10 cellular contexts compared by ENCODE assay signal in genomic region chr6:116251568-116252384, GRCh38. TPM values are rescaled to one million over a fixed set of nuclear protein-coding genes. Genes with fewer than 3 reads are reported as not detected.
DNase-seq lines count a peak whose midpoint lies in the region; TF ChIP-seq lines count a peak whose summit lies in the region.
"Had no signal": no experiment of that assay in that cellular context is flagged by ENCODE, and none has a peak within 500 bp of the region (broad histone marks: within the 10 kb centered on the region; RNA-seq: fewer than 3 reads in every experiment).

No MANE protein-coding gene starts in this region.

- no peaks in the 10 kb centered on the region for H4K20me1 ChIP-seq in mammary epithelial cell (ENCODE audit: insufficient read depth, low read length)

- peak overlapping the region in 1 of 2 experiments; percentile 48 for H3K18ac ChIP-seq in mesenchymal stem cell (ENCODE audit: low read depth in 1 of 2, low read length in 2 of 2)

- H3K36me3 ChIP-seq in BE2C (peaks cover 7% of the 10 kb centered on the region), HUES6 (ENCODE audit: control insufficient read depth, insufficient read depth, low read length) (peaks cover 5% of the 10 kb centered on the region), mammary epithelial cell (ENCODE audit: insufficient read depth, low read length) (no peaks in the 10 kb centered on the region), mesenchymal stem cell (ENCODE audit: control insufficient read depth in 1 of 2, insufficient read depth in 2 of 2, low read depth in 1 of 2, low read length in 2 of 2) (peaks cover 0 to 9% of the 10 kb centered on the region in 2 experiments), Caco-2 (ENCODE audit: control insufficient read depth, insufficient read depth, low read length) (no peaks in the 10 kb centered on the region; the same call in 1 of the 2 replicates)

- H3K4me3 Mint-ChIP-seq in Caco-2 (ENCODE audit: unreplicated experiment), result no peak overlapping the region

- H3K9ac ChIP-seq in HUES6 (ENCODE audit: low read length) (peak overlapping the region; percentile 48), mammary epithelial cell (ENCODE audit: insufficient read depth, low read length) (no peak overlapping the region), mesenchymal stem cell (ENCODE audit: low read length) (peak overlapping the region; percentile 42)

- H2AK5ac ChIP-seq in mesenchymal stem cell (ENCODE audit: low read length, severe bottlenecking), result peak overlapping the region; percentile 25

- H3K27me3 Mint-ChIP-seq in Caco-2 (ENCODE audit: insufficient read depth, unreplicated experiment), result no peaks in the 10 kb centered on the region

- intact Hi-C loops in mammary epithelial cell (cut with micrococcal nuclease), result no loop called here
- intact Hi-C loops in lower leg skin (cut with DNase I; ENCODE audit: low total_unique reads), result no loop called here
- intact Hi-C loops in Caco-2 (cut with micrococcal nuclease; ENCODE audit: unreplicated experiment), result loop anchor here (10.0 kb wide), 1 partner anchor 237 kb away; no protein-coding TSS in a partner anchor

- H2AFZ ChIP-seq in mammary epithelial cell (ENCODE audit: low read depth, low read length) (no peak overlapping the region), mesenchymal stem cell (ENCODE audit: low read depth, low read length) (no peak overlapping the region)

- peaks cover 58% of the 10 kb centered on the region for H3K79me2 ChIP-seq in mammary epithelial cell (ENCODE audit: insufficient read depth, low read length)

- POLR2A ChIA-PET in Caco-2 (lab: Charles Lee), result no interaction called here

- H3K9me3 ChIP-seq in BE2C (no peaks in the 10 kb centered on the region), HUES6 (ENCODE audit: control insufficient read depth, insufficient read depth, low read depth, low read length) (no peaks in the 10 kb centered on the region), mammary epithelial cell (replicated peaks; ENCODE audit: insufficient read depth, low read length) (no peaks in the 10 kb centered on the region), mesenchymal stem cell (ENCODE audit: control insufficient read depth, low read length) (no peaks in the 10 kb centered on the region), Caco-2 (no peaks in the 10 kb centered on the region)

- H2BK15ac ChIP-seq in mesenchymal stem cell (ENCODE audit: low read depth, poor library complexity, severe bottlenecking), result no peak overlapping the region

- CTCF ChIA-PET in mammary epithelial cell (lab: Charles Lee; ENCODE audit: low non-redundant PET), result interaction anchor here (0.5 to 0.6 kb wide), 2 partner anchors 15 to 17 kb away, joined by 3 to 4 read pairs; no protein-coding TSS in a partner anchor
- CTCF ChIA-PET in Caco-2 (lab: Charles Lee), result interaction anchor here (0.6 kb wide), 1 partner anchor 261 kb away, joined by 9 read pairs; no protein-coding TSS in a partner anchor

- H3K27me3 ChIP-seq in BE2C (no peaks in the 10 kb centered on the region), HUES6 (ENCODE audit: control insufficient read depth, insufficient read depth, low read length) (no peaks in the 10 kb centered on the region), mammary epithelial cell (ENCODE audit: insufficient read depth, low read length) (no peaks in the 10 kb centered on the region), mesenchymal stem cell (ENCODE audit: control insufficient read depth in 1 of 2, insufficient read depth in 1 of 2, low read length in 2 of 2) (no peaks in the 10 kb centered on the region), Caco-2 (replicated peaks; ENCODE audit: control insufficient read depth, insufficient read depth, low read length) (no peaks in the 10 kb centered on the region)

- TF ChIP-seq CTCF in BE2C (IDR thresholded peaks at IDR 0.05; ENCODE audit: low read depth, low read length) (no peak), mammary epithelial cell (conservative IDR thresholded peaks at IDR 0.05 in 1 of 2, IDR thresholded peaks at IDR 0.05 in 1 of 2; ENCODE audit: extremely low read depth in 1 of 2, insufficient read depth in 1 of 2, low read depth in 1 of 2, low read length in 2 of 2) (no peak), lower leg skin (IDR thresholded peaks at IDR 0.05) (no peak), Caco-2 (IDR thresholded peaks at IDR 0.05; ENCODE audit: insufficient read depth in 1 of 2, low read depth in 1 of 2, low read length in 1 of 2, severe bottlenecking in 1 of 2, unreplicated experiment in 1 of 2) (no peak)

- peaks cover 16% of the 10 kb centered on the region for H3K4me1 Mint-ChIP-seq in Caco-2 (ENCODE audit: low read depth, unreplicated experiment)

- H4K8ac ChIP-seq in mesenchymal stem cell (ENCODE audit: low read length), result peak overlapping the region; percentile 83

- peak overlapping the region in 1 of 2 experiments; percentile 60 for H3K23ac ChIP-seq in mesenchymal stem cell (ENCODE audit: low read length in 2 of 2)

- dilution Hi-C loops in mammary epithelial cell (cut with HindIII; ENCODE audit: low sequenced_read_pairs), result no loop called here

- peak overlapping the region; percentile 18 to 56 for H2BK12ac ChIP-seq in mesenchymal stem cell (ENCODE audit: low read length in 2 of 2)

- H3K79me1 ChIP-seq in mesenchymal stem cell (replicated peaks; ENCODE audit: low read length, poor library complexity, severe bottlenecking), result peaks cover 14% of the 10 kb centered on the region

- H3K27ac Mint-ChIP-seq in Caco-2 (ENCODE audit: unreplicated experiment), result no peak overlapping the region

- H3K14ac ChIP-seq in mesenchymal stem cell (ENCODE audit: low read length in 2 of 2), result no peak overlapping the region

- H3K4ac ChIP-seq in mesenchymal stem cell (ENCODE audit: low read depth in 1 of 2, low read length in 2 of 2), result peak overlapping the region; percentile 11 to 94

- H3K4me1 ChIP-seq in BE2C (peaks cover 13% of the 10 kb centered on the region), HUES6 (ENCODE audit: control insufficient read depth, insufficient read depth, low read length) (peaks cover 37% of the 10 kb centered on the region), mammary epithelial cell (ENCODE audit: insufficient read depth, low read length) (peaks cover 36% of the 10 kb centered on the region), mesenchymal stem cell (ENCODE audit: control insufficient read depth, insufficient read depth, low read depth, low read length) (peaks cover 18% of the 10 kb centered on the region), Caco-2 (peaks cover 19% of the 10 kb centered on the region)

- no peak for TF ChIP-seq POLR2A in lower leg skin (IDR thresholded peaks at IDR 0.05)

- H3K4me2 ChIP-seq in mammary epithelial cell (ENCODE audit: insufficient read depth, low read depth, low read length) (peak overlapping the region; percentile 96), mesenchymal stem cell (ENCODE audit: low read length, poor library complexity, severe bottlenecking) (peak overlapping the region; percentile 65)

- H3K4me3 ChIP-seq in BE2C (ENCODE audit: low read depth, low read length), result peak overlapping the region; percentile 98
- H3K4me3 ChIP-seq in HUES6 (ENCODE audit: low read depth, low read length), result peak overlapping the region; percentile 95
- peak overlapping the region; percentile 4 to 94 (median 80) for H3K4me3 ChIP-seq in mammary epithelial cell (replicated peaks in 1 of 3; ENCODE audit: insufficient read depth in 1 of 3, low read depth in 2 of 3, low read length in 3 of 3)
- peak overlapping the region in 1 of 2 experiments; percentile 97 for H3K4me3 ChIP-seq in mesenchymal stem cell (ENCODE audit: insufficient read depth in 1 of 2, low read depth in 1 of 2, low read length in 2 of 2)
- no peak overlapping the region for H3K4me3 ChIP-seq in lower leg skin (ENCODE audit: low read depth, poor library complexity, severe bottlenecking)
- H3K4me3 ChIP-seq in Caco-2 (ENCODE audit: low read depth, low read length), result no peak overlapping the region

- H4K91ac ChIP-seq in mesenchymal stem cell (ENCODE audit: low read length), result peak overlapping the region; percentile 76

- BruUV-seq in mammary epithelial cell (replicated peaks; lab: Mats Ljungman, UMichigan) (no TSS peak), Caco-2 (replicated peaks; lab: Mats Ljungman, UMichigan) (no TSS peak)

- H2BK120ac ChIP-seq in mesenchymal stem cell (ENCODE audit: low read depth, low read length), result no peak overlapping the region

- H3K27ac ChIP-seq in HUES6 (ENCODE audit: low read depth, low read length) (0 out of 2 replicates have a peak overlapping the region, but pooled peaks have one; percentile 12), mammary epithelial cell (ENCODE audit: insufficient read depth, low read depth, low read length) (peak overlapping the region; percentile 98), mesenchymal stem cell (ENCODE audit: low read length, poor library complexity, severe bottlenecking) (peak overlapping the region; percentile 45)

- no peak overlapping the region for H2BK5ac ChIP-seq in mesenchymal stem cell (ENCODE audit: low read depth, low read length, poor library complexity, severe bottlenecking)

- peaks cover 6% of the 10 kb centered on the region for H3K36me3 Mint-ChIP-seq in Caco-2 (ENCODE audit: insufficient read depth, unreplicated experiment)

- in situ Hi-C loops in mammary epithelial cell (cut with MboI; ENCODE audit: low sequenced_read_pairs in 2 of 2), result no loop called here

- DNase-seq in BE2C (no peak), mammary epithelial cell (peak; percentile 42), mesenchymal stem cell (peak; percentile 64), lower leg skin (ENCODE audit: low spot score in 2 of 2) (no peak), Caco-2 (no peak), MV-4-11 (lab: John Stamatoyannopoulos, UW) (no peak)
- no peak for DNase-seq in stimulated activated CD4-positive, alpha-beta T cell treated with anti-CD3 and anti-CD28 coated beads, Interleukin-12 subunit alpha, Interleukin-12 subunit beta, amount 100 ng/mL, for 4 hours
- DNase-seq: activated effector memory CD4-positive, alpha-beta T cell treated with Interleukin-2 at 50 U/mL for 16 hours; NCI-H2081 had no signal

- no peaks in the 10 kb centered on the region for H3K9me3 Mint-ChIP-seq in Caco-2 (ENCODE audit: unreplicated experiment)

- 58% methylated on average over 5 of the region's 6 CpGs for WGBS in mammary epithelial cell (ENCODE audit: low coverage, missing lambda C conversion rate)
- 10% methylated on average over 3 of the region's 6 CpGs for WGBS in mesenchymal stem cell
- WGBS in lower leg skin, 2 donors, result 68 to 82% methylated on average over 6 of the region's 6 CpGs

RNA-seq across cellular contexts. Expression of gene TSPYL4, which starts 2.1 kb away (rescaled TPM):
- polyA plus RNA-seq in BE2C (2012; ENCODE audit: insufficient read depth, insufficient read length, low read depth), result 62.5 TPM
- total RNA-seq in mammary epithelial cell (10 to 100 TPM; 11.8 to 14.5 TPM), lower leg skin (10 to 100 TPM in 3 of 4 donors, 1 to 10 TPM in 1; 9.5 to 17.6 (median 15.7) TPM), Caco-2 (2022) (10.7 and 10.9 TPM in 2 replicates)
- 8.9 TPM for polyA plus RNA-seq in mammary epithelial cell
- 18.9 TPM for polyA minus RNA-seq in mammary epithelial cell
- polyA plus RNA-seq in mesenchymal stem cell (2013, experiment 1 of 2), result 10.8 TPM
- polyA plus RNA-seq in mesenchymal stem cell (2013, experiment 2 of 2), result 10.7 TPM

RNA-seq across cellular contexts. Expression of gene TSPYL1, which starts 28.0 kb away (rescaled TPM):
- polyA plus RNA-seq in BE2C (2012; ENCODE audit: insufficient read depth, insufficient read length, low read depth), result 24.8 TPM
- total RNA-seq in mammary epithelial cell (100 to 1,000 TPM; 103 to 167 TPM), lower leg skin (10 to 100 TPM; 57.2 to 75.3 (median 65.6) TPM), Caco-2 (2022) (55.0 and 57.3 TPM in 2 replicates)
- 64.6 TPM for polyA plus RNA-seq in mammary epithelial cell
- polyA minus RNA-seq in mammary epithelial cell, result 105 TPM
- 49.4 TPM for polyA plus RNA-seq in mesenchymal stem cell (2013, experiment 1 of 2)
- 49.2 TPM for polyA plus RNA-seq in mesenchymal stem cell (2013, experiment 2 of 2)

Comparison
In these comparisons a context has a peak if more than half of its experiments do, and no peak if none do; other contexts are left out.
1. DNase-seq: peak in mammary epithelial cell (single experiment) and mesenchymal stem cell (single experiment); none in BE2C (single experiment), lower leg skin (0 of 2), stimulated activated CD4-positive, alpha-beta T cell treated with anti-CD3 and anti-CD28 coated beads, Interleukin-12 subunit alpha, Interleukin-12 subunit beta, amount 100 ng/mL, for 4 hours (single experiment), Caco-2 (0 of 2) and MV-4-11 (single experiment).
2. H3K4me3 ChIP-seq: peak in BE2C (single experiment), HUES6 (single experiment) and mammary epithelial cell (3 of 3); none in lower leg skin (single experiment) and Caco-2 (single experiment).
3. H3K27ac ChIP-seq: peak in every context shown above with its lines; median percentile 98 in mammary epithelial cell; 45 in mesenchymal stem cell; 12 in HUES6.